16 cellular contexts compared by ENCODE assay signal in genomic region chr1:2112280-2112701, GRCh38.
A peak's percentile ranks its signal among the peaks of the same experiment; 100 is the strongest.
DNase-seq lines count a peak whose midpoint lies in the region; ATAC-seq, FAIRE-seq and TF ChIP-seq lines count a peak whose summit lies in the region.
"Had no signal": no experiment of that assay in that cellular context is flagged by ENCODE, and none has a peak within 500 bp of the region (broad histone marks: within the 10 kb centered on the region; RNA-seq: fewer than 3 reads in every experiment).

No MANE protein-coding gene starts in this region.

- no peaks in the 10 kb centered on the region for H3K9me1 ChIP-seq in K562 (ENCODE audit: control insufficient read depth, insufficient read depth, low read length)

- H4K20me1 ChIP-seq in K562 (replicated peaks; ENCODE audit: control insufficient read depth, insufficient read depth, low read length), result peaks cover 14% of the 10 kb centered on the region

- H3K27ac ChIP-seq in K562 (ENCODE audit: extremely low read depth, low read depth, low read length), result no peak overlapping the region
- H3K27ac ChIP-seq: A549 had no signal

- no peak for ATAC-seq in left cardiac atrium
- no peak for ATAC-seq in K562
- no peak for ATAC-seq in HG02852 (IDR thresholded peaks at IDR 0.05; ENCODE audit: unreplicated experiment)
- ATAC-seq: A549; activated CD4-positive, alpha-beta T cell treated with anti-CD3 and anti-CD28 coated beads for 36 hours; stimulated activated naive CD8-positive, alpha-beta T cell treated with anti-CD3 and anti-CD28 coated beads, Interleukin-15, Interleukin-2, amounts not matched to agents 100 U/mL and 50 U/mL, for 24 hours had no signal

- H3K79me2 ChIP-seq in K562 (ENCODE audit: control insufficient read depth, insufficient read depth, low read length), result no peaks in the 10 kb centered on the region

- POLR2A ChIA-PET in K562 (lab: Yijun Ruan, JAX), result no interaction called here

- no peak overlapping the region for H2AFZ ChIP-seq in K562 (ENCODE audit: low read depth, low read length)

- H3K4me2 ChIP-seq in K562 (ENCODE audit: insufficient read depth, low read length), result no peak overlapping the region
- H3K4me2 ChIP-seq: A549 had no signal

- no peaks in the 10 kb centered on the region for H3K36me3 ChIP-seq in K562 (ENCODE audit: control insufficient read depth, insufficient read depth, low read length)
- H3K36me3 ChIP-seq: HAP-1 had no signal

- intact Hi-C loops in left cardiac atrium (cut with DNase I), result no loop called here
- intact Hi-C loops in cardiac septum (cut with DNase I), result no loop called here
- intact Hi-C loops in K562 (cut with micrococcal nuclease), result no loop called here

- peak overlapping the region in 1 of 2 experiments; percentile 40; a peak in 1 of 4 replicates for H3K9ac ChIP-seq in K562 (ENCODE audit: insufficient read depth in 1 of 2, low read depth in 2 of 2, low read length in 2 of 2)

- DNase-seq in left cardiac atrium, result peak; percentile 10
- no peak for DNase-seq in cardiac septum (ENCODE audit: low spot score)
- DNase-seq in NB4 (ENCODE audit: low read depth), result peak; percentile 42
- no peak for DNase-seq in K562 (ENCODE audit: extremely low read depth in 1 of 4, low spot score in 3 of 4)
- DNase-seq in superior temporal gyrus (ENCODE audit: extremely low spot score), result peak; percentile 3
- no peak for DNase-seq in NCI-H2196 treated with DMSO at 0.1 percent for 48 hours (lab: John Stamatoyannopoulos, UW; ENCODE audit: unreplicated experiment)
- no peak for DNase-seq in AG08396 (ENCODE audit: low spot score)
- DNase-seq: activated CD4-positive, alpha-beta T cell treated with anti-CD3 and anti-CD28 coated beads for 36 hours; mesenchymal stem cell; nucleus accumbens; OCI-M1; stimulated activated naive CD8-positive, alpha-beta T cell treated with anti-CD3 and anti-CD28 coated beads, Interleukin-15, Interleukin-2, amounts not matched to agents 100 U/mL and 50 U/mL, for 24 hours had no signal

- BruUV-seq in K562 (replicated peaks; lab: Mats Ljungman, UMichigan), result no TSS peak

- peaks cover 73 to 91% of the 10 kb centered on the region in 2 experiments for H3K27me3 ChIP-seq in K562 (ENCODE audit: control insufficient read depth in 2 of 2, insufficient read depth in 2 of 2, low read length in 2 of 2)

- CTCF ChIA-PET in K562 (lab: Yijun Ruan, JAX; ENCODE audit: low intra/inter-chr PET ratio), result no interaction called here

- in situ Hi-C loops in K562 (cut with MboI), result no loop called here

- H3K4me3 ChIP-seq in NB4 (ENCODE audit: low read depth, low read length), result no peak overlapping the region
- no peak overlapping the region for H3K4me3 ChIP-seq in K562
- H3K4me3 ChIP-seq: A549, HAP-1 had no signal

- H3K9me3 ChIP-seq in K562 (replicated peaks; ENCODE audit: control insufficient read depth, insufficient read depth, low read depth, low read length), result no peaks in the 10 kb centered on the region
- H3K9me3 ChIP-seq: A549, HAP-1 had no signal

- WGBS in K562 (ENCODE audit: insufficient coverage, low coverage, missing lambda C conversion rate), result 5% methylated on average over 17 of the region's 17 CpGs

- H3K4me1 ChIP-seq in K562 (replicated peaks in 1 of 2; ENCODE audit: control insufficient read depth in 2 of 2, insufficient read depth in 2 of 2, low read length in 2 of 2), result peaks cover 0 to 42% of the 10 kb centered on the region in 2 experiments; a peak in 2 of 5 replicates
- H3K4me1 ChIP-seq: A549, HAP-1 had no signal

- TF ChIP-seq POLR2A in NB4 (IDR thresholded peaks at IDR 0.05; ENCODE audit: extremely low read depth, insufficient read length), result no peak
- TF ChIP-seq POLR2A in K562 (conservative IDR thresholded peaks at IDR 0.05), result no peak

- TF ChIP-seq CTCF in NB4 (IDR thresholded peaks at IDR 0.05; ENCODE audit: low read depth, low read length) (no peak), K562 (IDR thresholded peaks at IDR 0.05 in 2 of 3, conservative IDR thresholded peaks at IDR 0.05 in 1 of 3; ENCODE audit: insufficient read depth in 2 of 3, low read depth in 1 of 3, low read length in 3 of 3) (no peak)

- FAIRE-seq in K562 (lab: Jason Lieb, UNC), result no peak
- FAIRE-seq: A549, G401.6 had no signal

- TF ChIP-seq RAD21 in K562 (CRISPR knock-in tag; conservative IDR thresholded peaks at IDR 0.05 in 1 of 2, IDR thresholded peaks at IDR 0.05 in 1 of 2), result no peak

- TF ChIP-seq EP300 in K562 (IDR thresholded peaks at IDR 0.05; ENCODE audit: low read length), result no peak

TF ChIP-seq in K562, 482 proteins besides CTCF, POLR2A, EP300 and RAD21:
- TF ChIP-seq SPI1 (IDR thresholded peaks at IDR 0.05; ENCODE audit: borderline replicate concordance, low read depth, low read length) (peak; percentile 55; the same call in 1 of the 2 replicates), MAFG (tag; conservative IDR thresholded peaks at IDR 0.05) (no peak)

Comparison
In these comparisons a context has a peak if more than half of its experiments do, and no peak if none do; other contexts are left out.
1. DNase-seq: peak in left cardiac atrium (single experiment), NB4 (single experiment) and superior temporal gyrus (single experiment); none in cardiac septum (single experiment), K562 (0 of 4), NCI-H2196 treated with DMSO at 0.1 percent for 48 hours (single experiment) and AG08396 (single experiment).